Comparison of ENCODE assay signal across 7 cellular contexts in the genomic region with DNA sequence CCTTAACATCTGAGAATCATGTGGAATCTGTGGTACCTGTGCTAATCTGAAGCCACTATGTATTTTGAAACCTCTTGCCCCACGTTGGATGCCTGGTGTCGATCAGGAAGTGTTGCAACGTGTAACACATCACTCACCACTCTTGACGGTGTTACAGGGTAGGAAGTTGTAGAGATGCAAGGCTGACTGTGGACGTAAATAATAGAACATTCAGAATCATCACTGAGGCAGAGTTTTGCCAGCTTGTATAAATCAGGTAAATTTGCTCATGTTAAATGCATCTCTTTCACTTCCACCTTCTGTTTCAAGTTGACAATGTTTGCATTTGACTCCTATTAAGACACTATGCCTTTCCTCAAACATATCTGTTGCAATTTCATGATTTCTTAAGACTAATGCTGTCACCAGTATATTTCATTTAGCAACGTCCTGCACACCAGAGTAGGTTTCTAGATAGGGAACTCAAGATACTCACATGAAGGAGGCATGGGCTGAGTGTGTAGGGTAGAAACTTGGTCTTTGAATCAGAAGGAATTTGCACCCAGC.
A peak's percentile ranks its signal among the peaks of the same experiment; 100 is the strongest.
DNase-seq lines count a peak whose midpoint lies in the region; ATAC-seq lines count a peak whose summit lies in the region.

No MANE protein-coding gene starts in this region.

- no peak overlapping the region for H3K4me3 Mint-ChIP-seq in stimulated activated effector memory CD8-positive, alpha-beta T cell treated with anti-CD3 and anti-CD28 coated beads, Interleukin-12 subunit alpha, Interleukin-12 subunit beta, amount 100 ng/mL, for 72 hours

- peak; percentile 61 for ATAC-seq in GM19395 (IDR thresholded peaks at IDR 0.05; ENCODE audit: unreplicated experiment)
- peak; percentile 47 for ATAC-seq in HG03095 (IDR thresholded peaks at IDR 0.05; ENCODE audit: unreplicated experiment)
- peak; percentile 45 for ATAC-seq in stimulated activated effector memory CD8-positive, alpha-beta T cell treated with anti-CD3 and anti-CD28 coated beads, Interleukin-12 subunit alpha, Interleukin-12 subunit beta, amount 100 ng/mL, for 72 hours

- DNase-seq in SKM-1 treated with dmso at 0.1 percent for 144 hours (lab: John Stamatoyannopoulos, UW; ENCODE audit: unreplicated experiment) (peak; percentile 97), UCSD-AML1 (lab: John Stamatoyannopoulos, UW; ENCODE audit: unreplicated experiment) (no peak), NCI-H1417 (lab: John Stamatoyannopoulos, UW) (no peak)
- DNase-seq in stimulated activated effector memory CD8-positive, alpha-beta T cell treated with anti-CD3 and anti-CD28 coated beads, Interleukin-12 subunit alpha, Interleukin-12 subunit beta, amount 100 ng/mL, for 72 hours (ENCODE audit: low spot score in 2 of 2) = no peak
- no peak for DNase-seq in activated T-cell treated with anti-CD3 and anti-CD28 coated beads, Interleukin-2, amount 50 U/mL, for 48 hours

- no peaks in the 10 kb centered on the region for H3K4me1 Mint-ChIP-seq in stimulated activated effector memory CD8-positive, alpha-beta T cell treated with anti-CD3 and anti-CD28 coated beads, Interleukin-12 subunit alpha, Interleukin-12 subunit beta, amount 100 ng/mL, for 72 hours

- H3K36me3 Mint-ChIP-seq in stimulated activated effector memory CD8-positive, alpha-beta T cell treated with anti-CD3 and anti-CD28 coated beads, Interleukin-12 subunit alpha, Interleukin-12 subunit beta, amount 100 ng/mL, for 72 hours = no peaks in the 10 kb centered on the region

- peaks cover 9% of the 10 kb centered on the region for H3K9me3 Mint-ChIP-seq in stimulated activated effector memory CD8-positive, alpha-beta T cell treated with anti-CD3 and anti-CD28 coated beads, Interleukin-12 subunit alpha, Interleukin-12 subunit beta, amount 100 ng/mL, for 72 hours

- no peak overlapping the region for H3K27ac Mint-ChIP-seq in stimulated activated effector memory CD8-positive, alpha-beta T cell treated with anti-CD3 and anti-CD28 coated beads, Interleukin-12 subunit alpha, Interleukin-12 subunit beta, amount 100 ng/mL, for 72 hours
